In the genomic region with DNA sequence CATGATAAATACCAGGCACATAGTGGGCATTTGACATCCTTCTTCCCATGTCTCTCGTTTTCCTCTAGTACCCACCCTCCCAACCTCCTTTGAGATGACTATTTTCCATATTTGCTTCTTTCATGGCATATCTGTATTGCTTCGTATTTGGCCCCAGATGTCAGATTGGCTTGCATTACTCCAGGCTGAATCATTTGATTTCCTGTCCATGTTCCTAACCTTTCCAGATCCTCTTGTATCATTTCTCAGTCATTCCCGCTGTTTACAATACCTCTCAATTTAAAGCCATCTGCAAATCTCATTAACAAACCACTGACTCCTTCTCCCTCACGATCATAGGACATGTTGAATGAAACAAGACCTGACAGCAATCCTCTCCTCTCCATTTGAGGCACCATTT, we compare ENCODE assay signal across 1 cellular context.
TF ChIP-seq lines count a peak whose summit lies in the region.

No MANE protein-coding gene starts in this region.

TF ChIP-seq in IMR-90, 13 proteins besides CTCF, POLR2A, EP300 and RAD21:
- TF ChIP-seq BHLHE40 (IDR thresholded peaks at IDR 0.05; ENCODE audit: low read depth, low read length), result no peak
- no peak for TF ChIP-seq SMC3 (IDR thresholded peaks at IDR 0.05; ENCODE audit: low read depth, low read length)
- no peak for TF ChIP-seq USF2 (IDR thresholded peaks at IDR 0.05; ENCODE audit: low read depth, low read length)
- TF ChIP-seq FOS (IDR thresholded peaks at IDR 0.05; ENCODE audit: low read depth, low read length), result no peak
- no peak for TF ChIP-seq MAZ (IDR thresholded peaks at IDR 0.05; ENCODE audit: borderline replicate concordance, low read depth, low read length)
- TF ChIP-seq CEBPB (IDR thresholded peaks at IDR 0.05; ENCODE audit: low read depth, low read length), result no peak
- no peak for TF ChIP-seq ELK1 (IDR thresholded peaks at IDR 0.05; ENCODE audit: borderline replicate concordance, low read depth, low read length)
- no peak for TF ChIP-seq MAFK (IDR thresholded peaks at IDR 0.05; ENCODE audit: low read depth, low read length)
- no peak for TF ChIP-seq CHD1 (IDR thresholded peaks at IDR 0.05; ENCODE audit: low read depth, low read length)
- no peak for TF ChIP-seq RCOR1 (IDR thresholded peaks at IDR 0.05; ENCODE audit: insufficient replicate concordance, low read length)
- no peak for TF ChIP-seq NFE2L2 (IDR thresholded peaks at IDR 0.05; ENCODE audit: low read depth, low read length)
- TF ChIP-seq MXI1 (IDR thresholded peaks at IDR 0.05; ENCODE audit: borderline replicate concordance, low read depth, low read length), result no peak
- no peak for TF ChIP-seq RFX5 (IDR thresholded peaks at IDR 0.05; ENCODE audit: low read depth, low read length)
